Comparison of ENCODE assay signal across 8 cellular contexts in the genomic region with DNA sequence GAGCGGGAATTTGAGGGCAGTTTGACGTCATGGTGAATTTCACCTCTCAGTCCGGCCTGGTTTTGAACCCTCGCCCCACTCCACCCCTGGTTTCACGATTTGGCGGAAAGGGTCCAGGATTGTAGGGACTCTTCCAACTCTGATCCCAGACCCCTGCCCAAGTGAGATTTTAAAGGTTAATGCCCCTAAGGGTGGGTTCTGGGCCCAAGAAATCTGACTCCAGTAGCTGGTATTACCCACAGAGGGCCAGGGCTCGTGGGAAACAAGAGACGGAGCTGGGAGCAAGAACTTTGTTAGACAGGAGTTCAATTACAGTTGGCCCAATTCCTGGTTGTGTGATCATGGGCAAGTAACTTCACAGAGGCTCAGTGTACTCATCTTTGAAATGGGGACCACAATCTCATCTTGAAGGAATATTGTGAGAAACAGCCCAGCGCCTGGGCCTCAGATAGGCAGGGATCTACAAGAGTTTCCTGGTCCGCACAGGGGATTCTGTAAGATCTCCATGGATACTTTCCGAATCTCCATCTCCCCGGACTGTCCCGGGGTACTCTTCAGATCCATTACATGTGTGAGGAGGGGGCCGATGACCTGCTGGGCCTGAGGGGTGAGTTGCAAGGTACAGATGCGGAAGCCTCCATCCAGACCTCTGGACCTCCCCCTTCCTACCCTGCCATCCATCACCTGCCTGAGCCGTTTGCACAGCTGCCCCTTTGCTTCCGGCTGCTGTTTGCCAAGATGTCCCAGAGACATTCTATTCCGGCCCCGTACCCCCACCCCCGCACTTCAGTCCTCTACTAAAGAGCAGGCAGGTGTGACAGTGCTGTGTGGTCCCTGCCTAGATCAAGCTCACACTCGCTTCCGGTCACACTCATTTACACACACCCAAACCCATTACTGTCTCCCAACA. TPM values are rescaled to one million over a fixed set of nuclear protein-coding genes. Genes with fewer than 3 reads are reported as not detected.
DNase-seq lines count a peak whose midpoint lies in the region; ATAC-seq, FAIRE-seq and TF ChIP-seq lines count a peak whose summit lies in the region.

No MANE protein-coding gene starts in this region.

- H3K4me3 ChIP-seq in A549 (no peak overlapping the region), NT2/D1 (ENCODE audit: insufficient read length, low read depth) (peak overlapping the region; percentile 19), iPS-18a (ENCODE audit: low read length) (peak overlapping the region; percentile 62)

- TF ChIP-seq EP300 in A549 (IDR thresholded peaks at IDR 0.05), result no peak

- ATAC-seq in A549, result no peak
- peak; percentile 9 for ATAC-seq in GM18909 (IDR thresholded peaks at IDR 0.05; ENCODE audit: poor library complexity, unreplicated experiment)
- no peak for ATAC-seq in GM21381 (IDR thresholded peaks at IDR 0.05; ENCODE audit: unreplicated experiment)
- no peak for ATAC-seq in foreskin keratinocyte
- ATAC-seq in GM18502 (IDR thresholded peaks at IDR 0.05; ENCODE audit: poor library complexity, unreplicated experiment), result no peak

- WGBS in A549 (ENCODE audit: missing lambda C conversion rate), result 54% methylated on average over 22 of the region's 22 CpGs

- H3K4me1 ChIP-seq in A549 (0 out of 3 replicates have a peak, but pooled peaks cover 7% of the 10 kb centered on the region), NT2/D1 (ENCODE audit: insufficient read depth, insufficient read length) (peaks cover 4% of the 10 kb centered on the region), iPS-18a (ENCODE audit: control insufficient read depth, low read depth, low read length) (peaks cover 29% of the 10 kb centered on the region), foreskin keratinocyte (no peaks in the 10 kb centered on the region)

- no peak for TF ChIP-seq POLR2A in A549 (IDR thresholded peaks at IDR 0.05; ENCODE audit: low read length)

- H3K4me2 ChIP-seq in A549, result peak overlapping the region; percentile 53; the same call in 2 of the 3 replicates

- H3K9me3 ChIP-seq in A549 (no peaks in the 10 kb centered on the region), NT2/D1 (ENCODE audit: insufficient read depth, low read length) (no peaks in the 10 kb centered on the region), iPS-18a (ENCODE audit: control insufficient read depth, low read depth, low read length) (no peaks in the 10 kb centered on the region)

- no peak for TF ChIP-seq RAD21 in A549 (conservative IDR thresholded peaks at IDR 0.05 in 1 of 2, IDR thresholded peaks at IDR 0.05 in 1 of 2)

- TF ChIP-seq CTCF in A549 (IDR thresholded peaks at IDR 0.05) (no peak), foreskin keratinocyte (conservative IDR thresholded peaks at IDR 0.05) (no peak)

- POLR2A ChIA-PET in A549 (lab: Yijun Ruan, JAX), result no interaction called here

- CTCF ChIA-PET in A549 (lab: Yijun Ruan, JAX), result interaction anchor here (0.7 to 3.5 kb wide), 5 partner anchors 10 to 217 kb away, joined by 3 to 38 read pairs (median 11); partner anchors contain the start of gene CALCB

- H3K27ac ChIP-seq in A549 (no peak overlapping the region), iPS-18a (ENCODE audit: low read length) (no peak overlapping the region), foreskin keratinocyte (no peak overlapping the region)

- H3K9ac ChIP-seq in NT2/D1 (ENCODE audit: insufficient read length, low read depth) (no peak overlapping the region), iPS-18a (ENCODE audit: low read length) (no peak overlapping the region)

- H3K36me3 ChIP-seq in NT2/D1 (ENCODE audit: insufficient read depth, insufficient read length, low read length), result no peaks in the 10 kb centered on the region
- H3K36me3 ChIP-seq in iPS-18a (ENCODE audit: control insufficient read depth, low read depth, low read length), result no peaks in the 10 kb centered on the region

- no peak for DNase-seq in A549 (ENCODE audit: low read depth in 1 of 2, low spot score in 1 of 2)
- no peak for DNase-seq in NT2/D1 (ENCODE audit: low read depth, low spot score)
- DNase-seq in T-helper 9 cell, result no peak
- no peak for DNase-seq in foreskin keratinocyte

- no peak for FAIRE-seq in A549 (lab: Jason Lieb, UNC)

- H3K27me3 ChIP-seq in NT2/D1 (ENCODE audit: insufficient read depth, insufficient read length) (peaks cover 66% of the 10 kb centered on the region), iPS-18a (ENCODE audit: control insufficient read depth, insufficient read depth, low read length) (peaks cover 92% of the 10 kb centered on the region), foreskin keratinocyte (peaks cover 83% of the 10 kb centered on the region)

TF ChIP-seq in A549, 52 proteins besides CTCF, POLR2A, EP300 and RAD21:
- TF ChIP-seq FOSB (CRISPR knock-in tag; IDR thresholded peaks at IDR 0.05), result no peak
- no peak for TF ChIP-seq POLR2AphosphoS2 (conservative IDR thresholded peaks at IDR 0.05; ENCODE audit: low read length)
- no peak for TF ChIP-seq CHD2 (IDR thresholded peaks at IDR 0.05; ENCODE audit: low read length, partially characterized antibody)
- no peak for TF ChIP-seq FOXS1 (CRISPR knock-in tag; IDR thresholded peaks at IDR 0.05)
- TF ChIP-seq EHF (CRISPR knock-in tag; IDR thresholded peaks at IDR 0.05), result no peak
- no peak for TF ChIP-seq MYC (IDR thresholded peaks at IDR 0.05; ENCODE audit: borderline replicate concordance, low read length)
- TF ChIP-seq ZNF302 (CRISPR knock-in tag; IDR thresholded peaks at IDR 0.05), result no peak
- no peak for TF ChIP-seq CHD4 (IDR thresholded peaks at IDR 0.05; ENCODE audit: borderline replicate concordance)
- TF ChIP-seq RARB (CRISPR knock-in tag; IDR thresholded peaks at IDR 0.05), result no peak

RNA-seq across cellular contexts. Expression of gene CALCA, which starts 0.7 kb away (rescaled TPM):
- polyA plus RNA-seq in A549 (2011; rRNA removed) (0.08 TPM in 1 of 2 replicates, not detected in the other), A549 (2017; fragmentation: RNase III; extraction: RNeasy Plus Mini Kit Qiagen cat#74134 plus additional on column Dnase treatment) (not detected in 3 replicates), foreskin keratinocyte (not detected in 2 replicates)
- not detected in 2 replicates for polyA plus RNA-seq in A549 (2012; cell fraction: cytosol; rRNA removed)
- not detected in 2 replicates for polyA plus RNA-seq in A549 (2012; cell fraction: nucleus; rRNA removed)
- not detected in 2 replicates for polyA minus RNA-seq in A549 (2011; rRNA and poly(A)+ RNA removed)
- not detected in 2 replicates for total RNA-seq in foreskin keratinocyte
